8 cellular contexts compared by ENCODE assay signal in genomic region chr6:30344868-30345671, GRCh38. TPM values are rescaled to one million over a fixed set of nuclear protein-coding genes. Genes with fewer than 3 reads are reported as not detected.
DNase-seq lines count a peak whose midpoint lies in the region; ATAC-seq and TF ChIP-seq lines count a peak whose summit lies in the region.

Gene RPP21, plus strand, starts transcription at chr6:30345156. Its CDS starts 16 bp downstream, at chr6:30345172.

- peak within 1 kb of the TSS; percentile 94 for H3K4me3 ChIP-seq in ACC112 (ENCODE audit: low read depth, low read length)
- H3K4me3 ChIP-seq in mammary epithelial cell (replicated peaks in 1 of 3; ENCODE audit: insufficient read depth in 1 of 3, low read depth in 2 of 3, low read length in 3 of 3): peak within 1 kb of the TSS; percentile 89 to 96 (median 90)

- dilution Hi-C loops in mammary epithelial cell (cut with HindIII; ENCODE audit: low sequenced_read_pairs): no loop called here

- no peak for TF ChIP-seq CTCF in WTC11 (IDR thresholded peaks at IDR 0.05)
- TF ChIP-seq CTCF in mammary epithelial cell (conservative IDR thresholded peaks at IDR 0.05 in 1 of 2, IDR thresholded peaks at IDR 0.05 in 1 of 2; ENCODE audit: extremely low read depth in 1 of 2, insufficient read depth in 1 of 2, low read depth in 1 of 2, low read length in 2 of 2): no peak

- H3K36me3 Mint-ChIP-seq in WTC11 (peaks cover 37% of the 10 kb centered on the region), immature natural killer cell (peaks cover 16 to 36% (median 27%) of the 10 kb centered on the region in 3 donors)

- peak within 1 kb of the TSS; percentile 65 for H3K4me2 ChIP-seq in mammary epithelial cell (ENCODE audit: insufficient read depth, low read depth, low read length)

- intact Hi-C loops in mammary epithelial cell (cut with micrococcal nuclease): loop anchor here (5.0 kb wide), 1 partner anchor 243 kb away; no protein-coding TSS in a partner anchor

- WGBS in mammary epithelial cell (ENCODE audit: low coverage, missing lambda C conversion rate): 9% methylated on average over 13 of the region's 64 CpGs

- H3K36me3 ChIP-seq in ACC112 (ENCODE audit: insufficient read depth, low read length): no peaks in the 10 kb centered on the region
- H3K36me3 ChIP-seq in mammary epithelial cell (ENCODE audit: insufficient read depth, low read length): peaks cover 14% of the 10 kb centered on the region

- H4K20me1 ChIP-seq in mammary epithelial cell (ENCODE audit: insufficient read depth, low read length): no peaks in the 10 kb centered on the region

- ATAC-seq in GM18907 (IDR thresholded peaks at IDR 0.05; ENCODE audit: unreplicated experiment) (peak; percentile 85), HG03139 (IDR thresholded peaks at IDR 0.05; ENCODE audit: unreplicated experiment) (peak; percentile 90), WTC11 (peak; percentile 96)

- no peaks in the 10 kb centered on the region for H3K27me3 Mint-ChIP-seq in WTC11 (ENCODE audit: low read depth)
- H3K27me3 Mint-ChIP-seq in immature natural killer cell (ENCODE audit: low read depth in 3 of 3): peaks cover 0 to 7% (median 5%) of the 10 kb centered on the region in 3 donors

- POLR2A ChIA-PET in WTC11 (lab: Charles Lee): interaction anchor here (0.6 kb wide), 1 partner anchor 19 kb away, joined by 3 read pairs; the partner anchor contains the start of gene TRIM39

- BruUV-seq in mammary epithelial cell (replicated peaks; lab: Mats Ljungman, UMichigan): no TSS peak

- H3K9me3 Mint-ChIP-seq in WTC11 (no peaks in the 10 kb centered on the region), immature natural killer cell (no peaks in the 10 kb centered on the region)

- CTCF ChIA-PET in WTC11 (lab: Charles Lee) (interaction anchor here (1.0 kb wide), 1 partner anchor 11 kb away, joined by 3 read pairs; no protein-coding TSS in a partner anchor), mammary epithelial cell (lab: Charles Lee; ENCODE audit: low non-redundant PET) (interaction anchor here (0.5 kb wide), 1 partner anchor 126 kb away, joined by 4 read pairs; no protein-coding TSS in a partner anchor)

- H3K27me3 ChIP-seq in ACC112 (ENCODE audit: insufficient read depth, low read length) (no peaks in the 10 kb centered on the region), mammary epithelial cell (ENCODE audit: insufficient read depth, low read length) (no peaks in the 10 kb centered on the region)

- H3K27ac ChIP-seq in ACC112 (ENCODE audit: low read depth, low read length) (peak within 1 kb of the TSS; percentile 49; the same call in 1 of the 2 replicates), mammary epithelial cell (ENCODE audit: insufficient read depth, low read depth, low read length) (peak within 1 kb of the TSS; percentile 52)

- H3K79me2 ChIP-seq in ACC112 (ENCODE audit: control insufficient read depth, insufficient read depth, low read length, unreplicated experiment) (no peaks in the 10 kb centered on the region), mammary epithelial cell (ENCODE audit: insufficient read depth, low read length) (peaks cover 8% of the 10 kb centered on the region)

- H2AFZ ChIP-seq in ACC112 (ENCODE audit: low read length, unreplicated experiment): peak within 1 kb of the TSS; percentile 95
- H2AFZ ChIP-seq in mammary epithelial cell (ENCODE audit: low read depth, low read length): peak within 1 kb of the TSS; percentile 95

- peak; percentile 90 for DNase-seq in NCI-H2227 treated with DMSO at 0.1 percent for 48 hours (lab: John Stamatoyannopoulos, UW)
- peak; percentile 88 for DNase-seq in WTC11 (ENCODE audit: low spot score)
- DNase-seq in mammary epithelial cell: peak; percentile 81
- DNase-seq in immature natural killer cell: peak; percentile 77 to 79 (median 77)
- peak; percentile 45 for DNase-seq in smooth muscle cell of the brain vasculature (ENCODE audit: low read depth, low spot score)

- H3K27ac Mint-ChIP-seq in WTC11: peak within 1 kb of the TSS; percentile 75
- peak within 1 kb of the TSS; percentile 74 to 93 (median 90) for H3K27ac Mint-ChIP-seq in immature natural killer cell

- H3K9ac ChIP-seq in mammary epithelial cell (ENCODE audit: insufficient read depth, low read length): peak within 1 kb of the TSS; percentile 85

- H3K4me1 Mint-ChIP-seq in WTC11 (peaks cover 9% of the 10 kb centered on the region), immature natural killer cell (peaks cover 15 to 16% of the 10 kb centered on the region in 2 donors)

- in situ Hi-C loops in mammary epithelial cell (cut with MboI; ENCODE audit: low sequenced_read_pairs in 2 of 2): no loop called here

- peak within 1 kb of the TSS; percentile 84 for H3K4me3 Mint-ChIP-seq in WTC11
- H3K4me3 Mint-ChIP-seq in immature natural killer cell: peak within 1 kb of the TSS; percentile 85 to 92 (median 86)

- H3K9me3 ChIP-seq in mammary epithelial cell (replicated peaks; ENCODE audit: insufficient read depth, low read length): no peaks in the 10 kb centered on the region

- H3K4me1 ChIP-seq in ACC112 (ENCODE audit: control insufficient read depth, insufficient read depth, low read length, unreplicated experiment) (peaks cover 3% of the 10 kb centered on the region), mammary epithelial cell (ENCODE audit: insufficient read depth, low read length) (peaks cover 4% of the 10 kb centered on the region)

TF ChIP-seq in WTC11, 78 proteins besides CTCF, POLR2A, EP300 and RAD21 (continues in another document):
- TF ChIP-seq, protein P1, sequence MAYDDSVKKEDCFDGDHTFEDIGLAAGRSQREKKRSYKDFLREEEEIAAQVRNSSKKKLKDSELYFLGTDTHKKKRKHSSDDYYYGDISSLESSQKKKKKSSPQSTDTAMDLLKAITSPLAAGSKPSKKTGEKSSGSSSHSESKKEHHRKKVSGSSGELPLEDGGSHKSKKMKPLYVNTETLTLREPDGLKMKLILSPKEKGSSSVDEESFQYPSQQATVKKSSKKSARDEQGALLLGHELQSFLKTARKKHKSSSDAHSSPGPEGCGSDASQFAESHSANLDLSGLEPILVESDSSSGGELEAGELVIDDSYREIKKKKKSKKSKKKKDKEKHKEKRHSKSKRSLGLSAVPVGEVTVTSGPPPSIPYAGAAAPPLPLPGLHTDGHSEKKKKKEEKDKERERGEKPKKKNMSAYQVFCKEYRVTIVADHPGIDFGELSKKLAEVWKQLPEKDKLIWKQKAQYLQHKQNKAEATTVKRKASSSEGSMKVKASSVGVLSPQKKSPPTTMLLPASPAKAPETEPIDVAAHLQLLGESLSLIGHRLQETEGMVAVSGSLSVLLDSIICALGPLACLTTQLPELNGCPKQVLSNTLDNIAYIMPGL (CRISPR knock-in tag; IDR thresholded peaks at IDR 0.05): 0 out of 2 replicates have a peak, but pooled peaks have one; percentile 51
- no peak for TF ChIP-seq ATF1 (CRISPR knock-in tag; IDR thresholded peaks at IDR 0.05)
- TF ChIP-seq, protein P2, sequence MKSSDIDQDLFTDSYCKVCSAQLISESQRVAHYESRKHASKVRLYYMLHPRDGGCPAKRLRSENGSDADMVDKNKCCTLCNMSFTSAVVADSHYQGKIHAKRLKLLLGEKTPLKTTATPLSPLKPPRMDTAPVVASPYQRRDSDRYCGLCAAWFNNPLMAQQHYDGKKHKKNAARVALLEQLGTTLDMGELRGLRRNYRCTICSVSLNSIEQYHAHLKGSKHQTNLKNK (CRISPR knock-in tag; IDR thresholded peaks at IDR 0.05): no peak
- TF ChIP-seq TEAD1 (CRISPR knock-in tag; IDR thresholded peaks at IDR 0.05): peak; percentile 82
- no peak for TF ChIP-seq ERG (CRISPR knock-in tag; IDR thresholded peaks at IDR 0.05)
- TF ChIP-seq, protein P3, sequence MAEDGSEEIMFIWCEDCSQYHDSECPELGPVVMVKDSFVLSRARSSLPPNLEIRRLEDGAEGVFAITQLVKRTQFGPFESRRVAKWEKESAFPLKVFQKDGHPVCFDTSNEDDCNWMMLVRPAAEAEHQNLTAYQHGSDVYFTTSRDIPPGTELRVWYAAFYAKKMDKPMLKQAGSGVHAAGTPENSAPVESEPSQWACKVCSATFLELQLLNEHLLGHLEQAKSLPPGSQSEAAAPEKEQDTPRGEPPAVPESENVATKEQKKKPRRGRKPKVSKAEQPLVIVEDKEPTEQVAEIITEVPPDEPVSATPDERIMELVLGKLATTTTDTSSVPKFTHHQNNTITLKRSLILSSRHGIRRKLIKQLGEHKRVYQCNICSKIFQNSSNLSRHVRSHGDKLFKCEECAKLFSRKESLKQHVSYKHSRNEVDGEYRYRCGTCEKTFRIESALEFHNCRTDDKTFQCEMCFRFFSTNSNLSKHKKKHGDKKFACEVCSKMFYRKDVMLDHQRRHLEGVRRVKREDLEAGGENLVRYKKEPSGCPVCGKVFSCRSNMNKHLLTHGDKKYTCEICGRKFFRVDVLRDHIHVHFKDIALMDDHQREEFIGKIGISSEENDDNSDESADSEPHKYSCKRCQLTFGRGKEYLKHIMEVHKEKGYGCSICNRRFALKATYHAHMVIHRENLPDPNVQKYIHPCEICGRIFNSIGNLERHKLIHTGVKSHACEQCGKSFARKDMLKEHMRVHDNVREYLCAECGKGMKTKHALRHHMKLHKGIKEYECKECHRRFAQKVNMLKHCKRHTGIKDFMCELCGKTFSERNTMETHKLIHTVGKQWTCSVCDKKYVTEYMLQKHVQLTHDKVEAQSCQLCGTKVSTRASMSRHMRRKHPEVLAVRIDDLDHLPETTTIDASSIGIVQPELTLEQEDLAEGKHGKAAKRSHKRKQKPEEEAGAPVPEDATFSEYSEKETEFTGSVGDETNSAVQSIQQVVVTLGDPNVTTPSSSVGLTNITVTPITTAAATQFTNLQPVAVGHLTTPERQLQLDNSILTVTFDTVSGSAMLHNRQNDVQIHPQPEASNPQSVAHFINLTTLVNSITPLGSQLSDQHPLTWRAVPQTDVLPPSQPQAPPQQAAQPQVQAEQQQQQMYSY (CRISPR knock-in tag; IDR thresholded peaks at IDR 0.05): no peak
- no peak for TF ChIP-seq FOXJ3 (CRISPR knock-in tag; IDR thresholded peaks at IDR 0.05; ENCODE audit: borderline replicate concordance)
- no peak for TF ChIP-seq JAZF1 (CRISPR knock-in tag; IDR thresholded peaks at IDR 0.05)
- no peak for TF ChIP-seq OVOL2 (CRISPR knock-in tag; IDR thresholded peaks at IDR 0.05; ENCODE audit: borderline replicate concordance)
- TF ChIP-seq CBFB (CRISPR knock-in tag; IDR thresholded peaks at IDR 0.05; ENCODE audit: low read depth): no peak

RNA-seq across cellular contexts. Expression of gene RPP21, which starts in this region (rescaled TPM):
- 64.1 to 75.5 TPM (median 72.8 TPM) in 3 replicates for total RNA-seq in WTC11 (2021)
- total RNA-seq in mammary epithelial cell: 10 to 100 TPM; 19.0 to 41.3 TPM
- 45.2 TPM for polyA plus RNA-seq in mammary epithelial cell
- 9.0 TPM for polyA minus RNA-seq in mammary epithelial cell
- polyA plus RNA-seq in immature natural killer cell: 10 to 100 TPM; 55.3 to 57.0 (median 55.4) TPM

Comparison
In these comparisons a context has a peak if more than half of its experiments do, and no peak if none do; other contexts are left out.
1. Peak in every context shown above with its lines: DNase-seq, ATAC-seq, H3K4me3 ChIP-seq and H3K27ac ChIP-seq.